In genomic region chr6:156776841-156777576, GRCh38 we compare ENCODE assay signal across 8 cellular contexts. TPM values are rescaled to one million over a fixed set of nuclear protein-coding genes. Genes with fewer than 3 reads are reported as not detected.
DNase-seq lines count a peak whose midpoint lies in the region; ATAC-seq, FAIRE-seq and TF ChIP-seq lines count a peak whose summit lies in the region.

Gene ARID1B, plus strand, starts transcription at chr6:156777378. Its CDS starts 303 bp downstream, at chr6:156777681.

- TF ChIP-seq CTCF in HFF-Myc (IDR thresholded peaks at IDR 0.05; ENCODE audit: low read depth, low read length, missing control alignments) (no peak), retinal pigment epithelial cell (conservative IDR thresholded peaks at IDR 0.05; ENCODE audit: low read depth, low read length) (no peak)

- H3K27me3 Mint-ChIP-seq in T-helper 2 cell treated with Interferon-gamma antibody and Interleukin-4, amounts not matched to agents 5 μg/mL and 100 μg/mL, for 36 hours (ENCODE audit: low read depth), result no peaks in the 10 kb centered on the region

- H3K4me3 ChIP-seq in HFF-Myc (replicated peaks; ENCODE audit: low read depth, low read length) (peak within 1 kb of the TSS; percentile 92), retinal pigment epithelial cell (ENCODE audit: low read length) (peak within 1 kb of the TSS; percentile 94)

- H3K9me3 Mint-ChIP-seq in T-helper 2 cell treated with Interferon-gamma antibody and Interleukin-4, amounts not matched to agents 5 μg/mL and 100 μg/mL, for 36 hours, result no peaks in the 10 kb centered on the region

- FAIRE-seq in GM12891 (lab: Jason Lieb, UNC), result peak; percentile 78

- H3K36me3 Mint-ChIP-seq in T-helper 2 cell treated with Interferon-gamma antibody and Interleukin-4, amounts not matched to agents 5 μg/mL and 100 μg/mL, for 36 hours (ENCODE audit: low read depth), result no peaks in the 10 kb centered on the region

- peak within 1 kb of the TSS; percentile 95 for H3K4me3 Mint-ChIP-seq in T-helper 2 cell treated with Interferon-gamma antibody and Interleukin-4, amounts not matched to agents 5 μg/mL and 100 μg/mL, for 36 hours

- DNase-seq in GM12891 (ENCODE audit: insufficient read length, low spot score) (peak; percentile 56), HFF-Myc (ENCODE audit: extremely low read depth, low read depth) (no peak), NCI-H1092 (lab: John Stamatoyannopoulos, UW) (peak; percentile 78), anterior cingulate cortex (lab: John Stamatoyannopoulos, UW) (peak in 54 of 58 donors; percentile 25 to 78 (median 66)), hepatic stellate cell (ENCODE audit: low spot score) (peak; percentile 88), retinal pigment epithelial cell (ENCODE audit: low read depth) (peak; percentile 44)
- DNase-seq in T-helper 2 cell treated with Interferon-gamma antibody and Interleukin-4, amounts not matched to agents 5 μg/mL and 100 μg/mL, for 36 hours (ENCODE audit: low spot score), result peak; percentile 72

- peak; percentile 52; the same call in 1 of the 2 replicates for TF ChIP-seq POLR2A in GM12891 (IDR thresholded peaks at IDR 0.05; ENCODE audit: low read depth, low read length)

- peaks cover 28% of the 10 kb centered on the region for H3K4me1 Mint-ChIP-seq in T-helper 2 cell treated with Interferon-gamma antibody and Interleukin-4, amounts not matched to agents 5 μg/mL and 100 μg/mL, for 36 hours (ENCODE audit: low read depth)

- ATAC-seq in HG03469 (IDR thresholded peaks at IDR 0.05; ENCODE audit: unreplicated experiment), result no peak

- H3K27ac Mint-ChIP-seq in T-helper 2 cell treated with Interferon-gamma antibody and Interleukin-4, amounts not matched to agents 5 μg/mL and 100 μg/mL, for 36 hours, result peak within 1 kb of the TSS; percentile 99

TF ChIP-seq in GM12891, 5 proteins besides CTCF, POLR2A, EP300 and RAD21:
- TF ChIP-seq POLR2AphosphoS5 (IDR thresholded peaks at IDR 0.05; ENCODE audit: low read depth, low read length), result peak; percentile 53; the same call in 1 of the 2 replicates
- peak; percentile 81; the same call in 1 of the 2 replicates for TF ChIP-seq TAF1 (IDR thresholded peaks at IDR 0.05; ENCODE audit: low read depth, low read length)
- TF ChIP-seq PAX5 (IDR thresholded peaks at IDR 0.05; ENCODE audit: insufficient read depth, low read length, severe bottlenecking), result peak; percentile 34
- peak; percentile 18; the same call in 1 of the 2 replicates for TF ChIP-seq POU2F2 (IDR thresholded peaks at IDR 0.05; ENCODE audit: low read depth, low read length)
- no peak for TF ChIP-seq SPI1 (IDR thresholded peaks at IDR 0.05; ENCODE audit: low read depth, low read length)

RNA-seq across cellular contexts. Expression of gene ARID1B, which starts in this region (rescaled TPM):
- 36.8 TPM for polyA plus RNA-seq in GM12891 (2012; ENCODE audit: low read depth, missing spikeins)
